In the genomic region with DNA sequence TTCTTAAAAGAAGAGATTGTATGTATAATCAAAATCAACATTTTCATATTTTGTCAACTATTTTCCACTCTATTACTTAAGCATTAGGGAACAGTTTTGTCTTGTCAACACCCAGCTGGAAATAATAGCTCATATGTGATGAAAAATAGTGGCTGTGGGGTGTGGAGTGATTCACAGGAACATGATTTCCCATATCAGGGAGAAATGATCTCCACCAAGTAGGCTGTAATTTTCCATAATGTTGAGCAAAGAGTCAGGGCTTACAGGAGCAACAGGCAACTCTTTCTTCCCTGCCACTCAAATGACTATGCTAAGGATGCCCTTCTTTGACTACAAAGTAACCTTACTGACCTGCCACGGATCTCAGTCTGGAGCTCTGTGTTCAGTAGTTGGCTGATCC, we compare ENCODE assay signal across 22 cellular contexts.
A peak's percentile ranks its signal among the peaks of the same experiment; 100 is the strongest.
DNase-seq lines count a peak whose midpoint lies in the region; ATAC-seq, FAIRE-seq and TF ChIP-seq lines count a peak whose summit lies in the region.
"Had no signal": no experiment of that assay in that cellular context is flagged by ENCODE, and none has a peak within 500 bp of the region (broad histone marks: within the 10 kb centered on the region; RNA-seq: fewer than 3 reads in every experiment).

No MANE protein-coding gene starts in this region.

- H3K36me3 ChIP-seq in GM23248 (ENCODE audit: low read depth): no peaks in the 10 kb centered on the region
- no peaks in the 10 kb centered on the region for H3K36me3 ChIP-seq in bronchial epithelial cell (ENCODE audit: control insufficient read depth, insufficient read depth, low read length)
- no peaks in the 10 kb centered on the region for H3K36me3 ChIP-seq in effector memory CD4-positive, alpha-beta T cell (ENCODE audit: control insufficient read depth, insufficient read depth, low read length)

- H3K36me3 Mint-ChIP-seq in mesothelial cell of epicardium (no peaks in the 10 kb centered on the region), H9 (ENCODE audit: insufficient read depth in 1 of 3, low read depth in 3 of 3) (peaks cover 2 to 9% (median 3%) of the 10 kb centered on the region in 3 experiments; a peak in 3 of 7 replicates)
- H3K36me3 Mint-ChIP-seq: activated CD8-positive, alpha-beta memory T cell treated with anti-CD3 and anti-CD28 coated beads, Interleukin-2, amount 10 ng/mL, durations not matched to agents 7 days and 5 days; activated naive CD8-positive, alpha-beta T cell treated with anti-CD3 and anti-CD28 coated beads for 36 hours had no signal

- H3K9ac ChIP-seq in GM23248 (no peak overlapping the region), H9 (ENCODE audit: extremely low read depth, insufficient read length, low read length) (no peak overlapping the region)

- H2AFZ ChIP-seq in GM23248 (no peak overlapping the region), H9 (ENCODE audit: low read length) (no peak overlapping the region)

- no peak overlapping the region for H3K23ac ChIP-seq in H9 (ENCODE audit: insufficient read length, low read depth, low read length)

- H3K27me3 Mint-ChIP-seq in mesothelial cell of epicardium (ENCODE audit: low read depth) (peaks cover 14% of the 10 kb centered on the region), H9 (ENCODE audit: low read depth) (no peaks in the 10 kb centered on the region)

- H2BK20ac ChIP-seq in H9 (ENCODE audit: low read depth, low read length, poor library complexity, severe bottlenecking): no peak overlapping the region

- no peak overlapping the region for H2AK5ac ChIP-seq in H9 (ENCODE audit: insufficient read length, low read length)

- ATAC-seq in GM21576 (IDR thresholded peaks at IDR 0.05; ENCODE audit: unreplicated experiment): no peak
- ATAC-seq: activated CD8-positive, alpha-beta memory T cell treated with anti-CD3 and anti-CD28 coated beads, Interleukin-2, amount 10 ng/mL, durations not matched to agents 7 days and 5 days; body of pancreas had no signal

- H3K9me3 Mint-ChIP-seq in mesothelial cell of epicardium: peaks cover 8% of the 10 kb centered on the region
- peaks cover 2 to 5% of the 10 kb centered on the region in 2 experiments; a peak in 4 of 5 replicates for H3K9me3 Mint-ChIP-seq in H9
- H3K9me3 Mint-ChIP-seq: dendritic cell treated with granulocyte-macrophage colony-stimulating factor and Interleukin-4, amounts not matched to agents 40 ng/mL and 50 ng/mL, for 4 days had no signal

- H3K27me3 ChIP-seq in GM23248 (replicated peaks; ENCODE audit: insufficient read depth) (no peaks in the 10 kb centered on the region), bronchial epithelial cell (ENCODE audit: control insufficient read depth, insufficient read depth, low read length) (no peaks in the 10 kb centered on the region), H9 (ENCODE audit: insufficient read depth, low read length) (no peaks in the 10 kb centered on the region)
- H3K27me3 ChIP-seq in effector memory CD4-positive, alpha-beta T cell (replicated peaks; ENCODE audit: control insufficient read depth, insufficient read depth, low read length, poor library complexity, severe bottlenecking): no peaks in the 10 kb centered on the region
- H3K27me3 ChIP-seq: body of pancreas had no signal

- DNase-seq in GM23248 (peak; percentile 75), bronchial epithelial cell (ENCODE audit: low read depth) (peak; percentile 20), foreskin melanocyte (peak; percentile 34), superior temporal gyrus (ENCODE audit: extremely low spot score) (peak; percentile 33), mesothelial cell of epicardium (ENCODE audit: low spot score in 2 of 2, unreplicated experiment in 2 of 2) (no peak), H9 (no peak)
- DNase-seq in effector memory CD4-positive, alpha-beta T cell: no peak
- DNase-seq: activated CD4-positive, alpha-beta T cell treated with anti-CD3 and anti-CD28 coated beads for 48 hours; activated CD8-positive, alpha-beta memory T cell treated with anti-CD3 and anti-CD28 coated beads, Interleukin-2, amount 10 ng/mL, durations not matched to agents 7 days and 5 days; activated naive CD8-positive, alpha-beta T cell treated with anti-CD3 and anti-CD28 coated beads for 36 hours; body of pancreas; NCI-H1694; NCI-H82; nephron progenitor cell; posterior cingulate gyrus; stimulated activated CD4-positive, alpha-beta T cell treated with anti-CD3 and anti-CD28 coated beads, Interleukin-2, amount 100 ng/mL, for 24 hours; stimulated activated naive CD4-positive, alpha-beta T cell; T-helper 1 cell; trophoblast cell had no signal

- H2BK15ac ChIP-seq in H9 (ENCODE audit: low read depth, low read length): no peak overlapping the region

- H3K79me1 ChIP-seq in H9 (ENCODE audit: insufficient read depth, low read depth, low read length, poor library complexity, severe bottlenecking): no peaks in the 10 kb centered on the region

- no peaks in the 10 kb centered on the region for H3K23me2 ChIP-seq in H9 (ENCODE audit: insufficient read length, low read depth, low read length, poor library complexity, severe bottlenecking)

- no peak overlapping the region for H3K4me3 ChIP-seq in GM23248
- H3K4me3 ChIP-seq in bronchial epithelial cell (ENCODE audit: low read depth, low read length): no peak overlapping the region
- H3K4me3 ChIP-seq in effector memory CD4-positive, alpha-beta T cell (ENCODE audit: insufficient read depth, low read depth, low read length, poor library complexity, severe bottlenecking): no peak overlapping the region
- H3K4me3 ChIP-seq: body of pancreas, skin epidermis had no signal

- no peak for FAIRE-seq in bronchial epithelial cell (lab: Jason Lieb, UNC)

- no peaks in the 10 kb centered on the region for H3K4me1 Mint-ChIP-seq in mesothelial cell of epicardium
- peaks cover 0 to 10% of the 10 kb centered on the region in 2 experiments; a peak in 3 of 4 replicates for H3K4me1 Mint-ChIP-seq in H9
- H3K4me1 Mint-ChIP-seq: activated CD8-positive, alpha-beta memory T cell treated with anti-CD3 and anti-CD28 coated beads, Interleukin-2, amount 10 ng/mL, durations not matched to agents 7 days and 5 days had no signal

- no peak overlapping the region for H4K5ac ChIP-seq in H9 (ENCODE audit: insufficient read length, low read depth, low read length)

- no peak overlapping the region for H4K91ac ChIP-seq in H9 (ENCODE audit: insufficient read length, low read depth, low read length)

- no peaks in the 10 kb centered on the region for H3K79me2 ChIP-seq in GM23248 (ENCODE audit: insufficient read depth)
- no peaks in the 10 kb centered on the region for H3K79me2 ChIP-seq in H9 (ENCODE audit: insufficient read depth, low read length)

- H4K20me1 ChIP-seq in GM23248 (ENCODE audit: insufficient read depth) (no peaks in the 10 kb centered on the region), H9 (ENCODE audit: control insufficient read depth, insufficient read depth, insufficient read length) (no peaks in the 10 kb centered on the region)

- TF ChIP-seq CTCF in bronchial epithelial cell (IDR thresholded peaks at IDR 0.05; ENCODE audit: insufficient read depth, low read length, severe bottlenecking): no peak
- TF ChIP-seq CTCF in mesothelial cell of epicardium (IDR thresholded peaks at IDR 0.05; ENCODE audit: unreplicated experiment): no peak
- no peak for TF ChIP-seq CTCF in H9 (conservative IDR thresholded peaks at IDR 0.05)

- no peaks in the 10 kb centered on the region for H3K9me2 ChIP-seq in GM23248 (ENCODE audit: insufficient read depth)

- H3K27ac Mint-ChIP-seq in mesothelial cell of epicardium (no peak overlapping the region), H9 (no peak overlapping the region)
- H3K27ac Mint-ChIP-seq: activated CD8-positive, alpha-beta memory T cell treated with anti-CD3 and anti-CD28 coated beads, Interleukin-2, amount 10 ng/mL, durations not matched to agents 7 days and 5 days; activated naive CD8-positive, alpha-beta T cell treated with anti-CD3 and anti-CD28 coated beads for 36 hours; dendritic cell treated with granulocyte-macrophage colony-stimulating factor and Interleukin-4, amounts not matched to agents 40 ng/mL and 50 ng/mL, for 4 days; nephron progenitor cell had no signal

- no peak overlapping the region for H3T11ph ChIP-seq in H9 (ENCODE audit: low read length)

- no peak overlapping the region for H3K27ac ChIP-seq in GM23248
- no peak overlapping the region for H3K27ac ChIP-seq in effector memory CD4-positive, alpha-beta T cell (ENCODE audit: insufficient read depth, low read length, poor library complexity, severe bottlenecking)
- H3K27ac ChIP-seq in H9 (ENCODE audit: insufficient read length, low read depth, low read length): no peak overlapping the region
- H3K27ac ChIP-seq: body of pancreas had no signal

- 0% methylated on average over 1 of the region's 1 CpG for WGBS in GM23248 (ENCODE audit: low coverage in 1 of 2, low lambda C conversion rate in 2 of 2, missing lambda C conversion rate in 2 of 2), 2 experiments
- WGBS in H9 (ENCODE audit: extremely low coverage, insufficient read length, low lambda C conversion rate): no CpG with 5 or more reads among the region's 1 CpG

- no peak overlapping the region for H3K14ac ChIP-seq in H9 (ENCODE audit: insufficient read depth, low read length)

- no peak overlapping the region for H2BK12ac ChIP-seq in H9 (ENCODE audit: insufficient read length, low read depth, low read length)

- H3K4me1 ChIP-seq in GM23248 (ENCODE audit: insufficient read depth) (peaks cover 14% of the 10 kb centered on the region), H9 (ENCODE audit: insufficient read depth, low read length) (no peaks in the 10 kb centered on the region)
- no peaks in the 10 kb centered on the region for H3K4me1 ChIP-seq in effector memory CD4-positive, alpha-beta T cell (ENCODE audit: control insufficient read depth, insufficient read depth, low read length, poor library complexity, severe bottlenecking)
- H3K4me1 ChIP-seq: body of pancreas had no signal

- in situ Hi-C loops in GM23248 (cut with MboI): no loop called here

- no peak overlapping the region for H2BK120ac ChIP-seq in H9 (ENCODE audit: low read depth, low read length, poor library complexity, severe bottlenecking)

- H3F3A ChIP-seq in GM23248 (ENCODE audit: insufficient read depth): peaks cover 11% of the 10 kb centered on the region

- H4K8ac ChIP-seq in H9 (replicated peaks; ENCODE audit: insufficient read length, low read depth, low read length): no peak overlapping the region

- no peak overlapping the region for H2BK5ac ChIP-seq in H9 (ENCODE audit: insufficient read length, low read length)

- no peak overlapping the region for H3K18ac ChIP-seq in H9 (ENCODE audit: insufficient read length, low read depth, low read length)

- no peak overlapping the region for H3K56ac ChIP-seq in H9 (ENCODE audit: insufficient read length, low read depth, low read length)

- H3K4ac ChIP-seq in H9 (ENCODE audit: low read depth, low read length): no peak overlapping the region

- no peak overlapping the region for H3K4me3 Mint-ChIP-seq in mesothelial cell of epicardium
- H3K4me3 Mint-ChIP-seq in H9: no peak overlapping the region
- H3K4me3 Mint-ChIP-seq: activated CD8-positive, alpha-beta memory T cell treated with anti-CD3 and anti-CD28 coated beads, Interleukin-2, amount 10 ng/mL, durations not matched to agents 7 days and 5 days; activated naive CD8-positive, alpha-beta T cell treated with anti-CD3 and anti-CD28 coated beads for 36 hours; dendritic cell treated with granulocyte-macrophage colony-stimulating factor and Interleukin-4, amounts not matched to agents 40 ng/mL and 50 ng/mL, for 4 days; nephron progenitor cell had no signal

- H3K9me3 ChIP-seq in GM23248 (ENCODE audit: low read depth) (no peaks in the 10 kb centered on the region), H9 (ENCODE audit: control insufficient read depth, low read depth, low read length) (no peaks in the 10 kb centered on the region)
- no peaks in the 10 kb centered on the region for H3K9me3 ChIP-seq in effector memory CD4-positive, alpha-beta T cell (ENCODE audit: control insufficient read depth, low read length)
- H3K9me3 ChIP-seq: body of pancreas had no signal

- H3K4me2 ChIP-seq in GM23248 (ENCODE audit: unreplicated experiment) (peak overlapping the region; percentile 29), H9 (ENCODE audit: insufficient read depth, insufficient read length, low read length) (no peak overlapping the region)

Comparison
In these comparisons a context has a peak if more than half of its experiments do, and no peak if none do; other contexts are left out.
1. DNase-seq: peak in GM23248 (single experiment), bronchial epithelial cell (single experiment), foreskin melanocyte (single experiment) and superior temporal gyrus (single experiment); none in mesothelial cell of epicardium (0 of 2), effector memory CD4-positive, alpha-beta T cell (0 of 3) and H9 (single experiment).